16 cellular contexts compared by ENCODE assay signal in genomic region chr6:97177905-97178304, GRCh38.
"Had no signal": no experiment of that assay in that cellular context is flagged by ENCODE, and none has a peak within 500 bp of the region (broad histone marks: within the 10 kb centered on the region; RNA-seq: fewer than 3 reads in every experiment).

No MANE protein-coding gene starts in this region.

- H3K4me3 ChIP-seq: cardiac muscle cell, dorsolateral prefrontal cortex, left ventricle myocardium inferior, prostate gland, stomach, testis, upper lobe of left lung had no signal

- H3K4me3 Mint-ChIP-seq: activated naive CD8-positive, alpha-beta T cell treated with anti-CD3 and anti-CD28 coated beads, Interleukin-2, amount 10 ng/mL, durations not matched to agents 7 days and 5 days; activated T-helper 1 cell treated with anti-CD3 and anti-CD28 coated beads, Interleukin-12 subunit alpha, Interleukin-12 subunit beta, Interleukin-2, Interleukin-4 antibody, amounts not matched to agents 30 ng/mL and 10 ng/mL and 1 ng/mL, durations not matched to agents 14 hours and 24 hours and 36 hours; memory B cell; nephron; T-helper 2 cell treated with Interferon-gamma antibody and Interleukin-4, amounts not matched to agents 5 μg/mL and 100 μg/mL, for 36 hours had no signal

- H3K27ac Mint-ChIP-seq: activated naive CD8-positive, alpha-beta T cell treated with anti-CD3 and anti-CD28 coated beads, Interleukin-2, amount 10 ng/mL, durations not matched to agents 7 days and 5 days; activated T-helper 1 cell treated with anti-CD3 and anti-CD28 coated beads, Interleukin-12 subunit alpha, Interleukin-12 subunit beta, Interleukin-2, Interleukin-4 antibody, amounts not matched to agents 30 ng/mL and 10 ng/mL and 1 ng/mL, durations not matched to agents 14 hours and 24 hours and 36 hours; memory B cell; nephron; T-helper 2 cell treated with Interferon-gamma antibody and Interleukin-4, amounts not matched to agents 5 μg/mL and 100 μg/mL, for 36 hours had no signal

- H3K27me3 ChIP-seq: cardiac muscle cell, dorsolateral prefrontal cortex, stomach, testis, upper lobe of left lung had no signal

- H3K36me3 ChIP-seq: cardiac muscle cell, prostate gland had no signal

- H3K9me3 Mint-ChIP-seq: activated T-helper 1 cell treated with anti-CD3 and anti-CD28 coated beads, Interleukin-12 subunit alpha, Interleukin-12 subunit beta, Interleukin-2, Interleukin-4 antibody, amounts not matched to agents 30 ng/mL and 10 ng/mL and 1 ng/mL, durations not matched to agents 14 hours and 24 hours and 36 hours; T-helper 2 cell treated with Interferon-gamma antibody and Interleukin-4, amounts not matched to agents 5 μg/mL and 100 μg/mL, for 36 hours had no signal

- DNase-seq: activated naive CD8-positive, alpha-beta T cell treated with anti-CD3 and anti-CD28 coated beads, Interleukin-2, amount 10 ng/mL, durations not matched to agents 7 days and 5 days; anterior cingulate cortex; dorsolateral prefrontal cortex; left ventricle myocardium inferior; occipital lobe; stimulated activated CD4-positive, alpha-beta T cell treated with anti-CD3 and anti-CD28 coated beads, Interleukin-12 subunit alpha, Interleukin-12 subunit beta, amount 100 ng/mL, for 4 hours; stimulated activated CD4-positive, alpha-beta T cell treated with anti-CD3 and anti-CD28 coated beads, Interleukin-2, amount 100 ng/mL, for 24 hours; stomach; testis; upper lobe of left lung had no signal

- H3K27me3 Mint-ChIP-seq: activated naive CD8-positive, alpha-beta T cell treated with anti-CD3 and anti-CD28 coated beads, Interleukin-2, amount 10 ng/mL, durations not matched to agents 7 days and 5 days; memory B cell had no signal

- H3K4me1 ChIP-seq: left ventricle myocardium inferior, prostate gland, stomach, testis, upper lobe of left lung had no signal

- H3K4me1 Mint-ChIP-seq: activated naive CD8-positive, alpha-beta T cell treated with anti-CD3 and anti-CD28 coated beads, Interleukin-2, amount 10 ng/mL, durations not matched to agents 7 days and 5 days; memory B cell; nephron had no signal

- H3K27ac ChIP-seq: cardiac muscle cell, dorsolateral prefrontal cortex, left ventricle myocardium inferior, prostate gland, stomach, testis, upper lobe of left lung had no signal

- H3K9me3 ChIP-seq: left ventricle myocardium inferior, prostate gland, stomach, testis, upper lobe of left lung had no signal
